8 cellular contexts compared by ENCODE assay signal in genomic region chr6:37381579-37381978, GRCh38. TPM values are rescaled to one million over a fixed set of nuclear protein-coding genes. Genes with fewer than 3 reads are reported as not detected.
A peak's percentile ranks its signal among the peaks of the same experiment; 100 is the strongest.
DNase-seq lines count a peak whose midpoint lies in the region; ATAC-seq and TF ChIP-seq lines count a peak whose summit lies in the region.

No MANE protein-coding gene starts in this region.

- TF ChIP-seq CTCF in BJ (IDR thresholded peaks at IDR 0.05; ENCODE audit: insufficient read depth, low read depth, low read length), result peak; percentile 53
- TF ChIP-seq CTCF in dorsolateral prefrontal cortex (IDR thresholded peaks at IDR 0.05 in 54 of 56, conservative IDR thresholded peaks at IDR 0.05 in 2 of 56; ENCODE audit: low read depth in 1 of 56, partially characterized antibody in 56 of 56), result peak in 55 of 56 donors; percentile 30 to 68 (median 54)

- no peak overlapping the region for H3K27ac ChIP-seq in dorsolateral prefrontal cortex

- peak; percentile 52 for ATAC-seq in GM18873 (IDR thresholded peaks at IDR 0.05; ENCODE audit: low FRiP score, unreplicated experiment)
- ATAC-seq in GM18868 (IDR thresholded peaks at IDR 0.05; ENCODE audit: unreplicated experiment), result no peak
- no peak for ATAC-seq in HG03520 (IDR thresholded peaks at IDR 0.05; ENCODE audit: unreplicated experiment)

- CTCF ChIA-PET in BJ (lab: Yijun Ruan, JAX), result interaction anchor here (0.8 to 2.0 kb wide), 2 partner anchors 9 to 311 kb away, joined by 3 to 12 read pairs; no protein-coding TSS in a partner anchor

- DNase-seq in BJ (ENCODE audit: low read depth) (peak; percentile 4), NCI-H1105 treated with DMSO at 0.1 percent for 48 hours (lab: John Stamatoyannopoulos, UW) (peak; percentile 82), SKM-1 (lab: John Stamatoyannopoulos, UW; ENCODE audit: unreplicated experiment) (peak; percentile 22), dorsolateral prefrontal cortex (no peak), medulla oblongata (ENCODE audit: extremely low spot score) (peak; percentile 23)

- H3K36me3 ChIP-seq in BJ (ENCODE audit: control insufficient read depth, insufficient read depth, low read length), result peaks cover 8% of the 10 kb centered on the region

- no peak overlapping the region for H3K4me3 ChIP-seq in BJ (ENCODE audit: low read depth, low read length)
- no peak overlapping the region for H3K4me3 ChIP-seq in dorsolateral prefrontal cortex

- POLR2A ChIA-PET in BJ (lab: Charles Lee), result no interaction called here

- intact Hi-C loops in dorsolateral prefrontal cortex (cut with DNase I), result loop anchor here in 1 of 2 donors (5.0 kb wide), 1 partner anchor 311 kb away; no protein-coding TSS in a partner anchor

- H3K27me3 ChIP-seq in BJ (ENCODE audit: control insufficient read depth, insufficient read depth, low read length) (no peaks in the 10 kb centered on the region), dorsolateral prefrontal cortex (no peaks in the 10 kb centered on the region)

RNA-seq across cellular contexts. Expression of gene RNF8, which starts 27.8 kb away (rescaled TPM):
- polyA plus RNA-seq in BJ (2011; rRNA removed), result 13.3 and 18.3 TPM in 2 replicates
- polyA minus RNA-seq in BJ (2011; rRNA and poly(A)+ RNA removed), result 5.1 and 7.6 TPM in 2 replicates
- total RNA-seq in dorsolateral prefrontal cortex, result 10 to 100 TPM; 16.3 to 45.3 (median 30.9) TPM

RNA-seq across cellular contexts. Expression of gene CMTR1, which starts 51.4 kb away (rescaled TPM):
- 25.2 and 25.4 TPM in 2 replicates for polyA plus RNA-seq in BJ (2011; rRNA removed)
- polyA minus RNA-seq in BJ (2011; rRNA and poly(A)+ RNA removed), result 17.5 and 23.5 TPM in 2 replicates
- 10 to 100 TPM; 39.1 to 69.9 (median 54.8) TPM for total RNA-seq in dorsolateral prefrontal cortex

Comparison
In these comparisons a context has a peak if more than half of its experiments do, and no peak if none do; other contexts are left out.
1. DNase-seq: peak in BJ (single experiment), NCI-H1105 treated with DMSO at 0.1 percent for 48 hours (single experiment), SKM-1 (single experiment) and medulla oblongata (single experiment); none in dorsolateral prefrontal cortex (0 of 10).